22 cellular contexts compared by ENCODE assay signal in genomic region chr9:133225171-133226011, GRCh38. TPM values are rescaled to one million over a fixed set of nuclear protein-coding genes. Genes with fewer than 3 reads are reported as not detected.
"Had no signal": no experiment of that assay in that cellular context is flagged by ENCODE, and none has a peak within 500 bp of the region (broad histone marks: within the 10 kb centered on the region; RNA-seq: fewer than 3 reads in every experiment).

No MANE protein-coding gene starts in this region.

- H3K4me1 ChIP-seq: body of pancreas, prostate gland, thyroid gland, uterus had no signal

- H3K4me3 Mint-ChIP-seq: activated naive CD4-positive, alpha-beta T cell treated with anti-CD3 and anti-CD28 coated beads, Interleukin-2, amount 50 U/mL, for 24 hours; activated T-cell treated with anti-CD3 and anti-CD28 coated beads, Interleukin-2, amount 50 U/mL, for 24 hours; nephron progenitor cell; T-cell had no signal

- DNase-seq: activated CD4-positive, CD25-positive, alpha-beta regulatory T cell treated with anti-CD3 and anti-CD28 coated beads, Interleukin-2, amount 50 U/mL, for 72 hours; activated effector memory CD4-positive, alpha-beta T cell treated with Interleukin-2 at 50 U/mL for 16 hours; activated T-cell treated with anti-CD3 and anti-CD28 coated beads, Interleukin-2, amount 50 U/mL, for 24 hours; amniotic stem cell; body of pancreas; central memory CD4-positive, alpha-beta T cell; cortex of kidney; effector memory CD4-positive, alpha-beta T cell; foreskin melanocyte; nephron progenitor cell; stimulated activated CD4-positive, alpha-beta T cell treated with anti-CD3 and anti-CD28 coated beads, Interleukin-12 subunit alpha, Interleukin-12 subunit beta, amount 100 ng/mL, for 4 hours; stimulated activated CD4-positive, alpha-beta T cell treated with anti-CD3 and anti-CD28 coated beads, Interleukin-2, amount 100 ng/mL, for 24 hours; T1000; thyroid gland; uterus had no signal

- H3K36me3 Mint-ChIP-seq: activated naive CD4-positive, alpha-beta T cell treated with anti-CD3 and anti-CD28 coated beads, Interleukin-2, amount 50 U/mL, for 24 hours; T-cell had no signal

- H3K36me3 ChIP-seq: prostate gland, thyroid gland, uterus had no signal

- H3K27ac ChIP-seq: body of pancreas, prostate gland, SK-N-MC, thyroid gland, uterus had no signal

- ATAC-seq: body of pancreas, T-cell had no signal

- H3K4me1 Mint-ChIP-seq: activated naive CD4-positive, alpha-beta T cell treated with anti-CD3 and anti-CD28 coated beads, Interleukin-2, amount 50 U/mL, for 24 hours; T-cell had no signal

- H3K4me3 ChIP-seq: body of pancreas, prostate gland, SK-N-MC, thyroid gland, uterus had no signal

- H3K9me3 Mint-ChIP-seq: activated naive CD4-positive, alpha-beta T cell treated with anti-CD3 and anti-CD28 coated beads, Interleukin-2, amount 50 U/mL, for 24 hours; activated T-cell treated with anti-CD3 and anti-CD28 coated beads, Interleukin-2, amount 50 U/mL, for 24 hours; T-cell had no signal

- H3K27me3 ChIP-seq: body of pancreas, thyroid gland, uterus had no signal

- H3K27ac Mint-ChIP-seq: activated naive CD4-positive, alpha-beta T cell treated with anti-CD3 and anti-CD28 coated beads, Interleukin-2, amount 50 U/mL, for 24 hours; activated T-cell treated with anti-CD3 and anti-CD28 coated beads, Interleukin-2, amount 50 U/mL, for 24 hours; T-cell had no signal

- H3K9me3 ChIP-seq: body of pancreas, prostate gland, thyroid gland, uterus had no signal

RNA-seq across cellular contexts. Expression of gene OBP2B, which starts 16.3 kb away (rescaled TPM):
- total RNA-seq: body of pancreas, fibroblast of lung, liver, omental fat pad, T-cell, thyroid gland, uterus had no signal
- polyA plus RNA-seq: fibroblast of lung, liver had no signal

RNA-seq across cellular contexts. Expression of gene ABO, which starts 49.6 kb away (rescaled TPM):
- total RNA-seq: fibroblast of lung had no signal
- polyA plus RNA-seq: fibroblast of lung had no signal
